Comparison of ENCODE assay signal across 12 cellular contexts in genomic region chr17:72952220-72952619, GRCh38.
"Had no signal": no experiment of that assay in that cellular context is flagged by ENCODE, and none has a peak within 500 bp of the region (broad histone marks: within the 10 kb centered on the region; RNA-seq: fewer than 3 reads in every experiment).

No MANE protein-coding gene starts in this region.

- H3K27me3 Mint-ChIP-seq: activated naive CD8-positive, alpha-beta T cell treated with anti-CD3 and anti-CD28 coated beads, Interleukin-2, amount 50 U/mL, for 24 hours; stimulated activated naive CD8-positive, alpha-beta T cell treated with anti-CD3 and anti-CD28 coated beads, Interleukin-15, Interleukin-2, amounts not matched to agents 100 ng/mL and 50 ng/mL, for 24 hours had no signal

- DNase-seq: activated CD4-positive, CD25-positive, alpha-beta regulatory T cell treated with anti-CD3 and anti-CD28 coated beads, Interleukin-2, amount 50 U/mL, for 72 hours; activated naive CD4-positive, alpha-beta T cell treated with Interleukin-2 at 50 U/mL for 16 hours; activated naive CD8-positive, alpha-beta T cell treated with anti-CD3 and anti-CD28 coated beads, Interleukin-2, amount 50 U/mL, for 24 hours; aorta; dermis blood vessel endothelial cell; nephron progenitor cell; right lobe of liver; stimulated activated CD4-positive, alpha-beta T cell treated with anti-CD3 and anti-CD28 coated beads, Interleukin-4, amount 100 ng/mL, for 4 hours had no signal

- FAIRE-seq: frontal cortex had no signal

- H3K9me3 ChIP-seq: right lobe of liver, upper lobe of left lung had no signal

- H3K27me3 ChIP-seq: right lobe of liver, upper lobe of left lung had no signal

- H3K4me3 Mint-ChIP-seq: activated naive CD8-positive, alpha-beta T cell treated with anti-CD3 and anti-CD28 coated beads, Interleukin-2, amount 50 U/mL, for 24 hours; nephron progenitor cell; stimulated activated naive CD8-positive, alpha-beta T cell treated with anti-CD3 and anti-CD28 coated beads, Interleukin-15, Interleukin-2, amounts not matched to agents 100 ng/mL and 50 ng/mL, for 24 hours had no signal

- H3K27ac Mint-ChIP-seq: activated naive CD8-positive, alpha-beta T cell treated with anti-CD3 and anti-CD28 coated beads, Interleukin-2, amount 50 U/mL, for 24 hours; nephron progenitor cell; stimulated activated naive CD8-positive, alpha-beta T cell treated with anti-CD3 and anti-CD28 coated beads, Interleukin-15, Interleukin-2, amounts not matched to agents 100 ng/mL and 50 ng/mL, for 24 hours had no signal

- H3K4me1 ChIP-seq: right lobe of liver, upper lobe of left lung had no signal

- ATAC-seq: right lobe of liver had no signal

- H3K9me3 Mint-ChIP-seq: activated naive CD8-positive, alpha-beta T cell treated with anti-CD3 and anti-CD28 coated beads, Interleukin-2, amount 50 U/mL, for 24 hours; nephron progenitor cell; stimulated activated naive CD8-positive, alpha-beta T cell treated with anti-CD3 and anti-CD28 coated beads, Interleukin-15, Interleukin-2, amounts not matched to agents 100 ng/mL and 50 ng/mL, for 24 hours had no signal

- H3K4me2 ChIP-seq: smooth muscle cell had no signal

- H3K27ac ChIP-seq: right lobe of liver, upper lobe of left lung had no signal

- H3K36me3 ChIP-seq: right lobe of liver, upper lobe of left lung had no signal

- H3K4me3 ChIP-seq: right lobe of liver, smooth muscle cell, upper lobe of left lung had no signal
